Comparison of ENCODE assay signal across 26 cellular contexts in the genomic region with DNA sequence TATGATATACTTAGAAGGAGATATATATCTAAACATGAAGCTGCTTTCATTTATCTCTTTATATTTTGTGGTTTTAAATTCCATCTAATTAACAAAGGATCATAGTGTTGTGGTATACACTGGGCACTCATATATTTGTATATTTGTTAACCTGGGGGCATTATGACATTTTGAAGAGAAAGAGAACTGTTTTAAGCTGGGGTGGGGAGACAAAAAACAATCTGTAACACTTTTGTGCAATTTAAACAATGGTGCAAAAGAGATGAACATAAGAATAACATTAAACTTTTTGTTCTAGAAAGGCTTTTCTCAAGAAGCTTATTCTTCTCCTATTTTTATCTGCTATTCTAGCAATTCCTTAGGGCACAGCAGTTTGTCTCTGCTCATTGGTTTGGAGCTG.
"Had no signal": no experiment of that assay in that cellular context is flagged by ENCODE, and none has a peak within 500 bp of the region (broad histone marks: within the 10 kb centered on the region; RNA-seq: fewer than 3 reads in every experiment).

No MANE protein-coding gene starts in this region.

- H3K9me3 ChIP-seq: stomach, suprapubic skin, testis, thoracic aorta, thyroid gland, tibial nerve, transverse colon, upper lobe of left lung, upper lobe of right lung, uterus, vagina had no signal

- H3K27me3 ChIP-seq: stomach, suprapubic skin, testis, thyroid gland, tibial nerve, transverse colon, upper lobe of left lung, upper lobe of right lung, uterus, vagina had no signal

- DNase-seq: stimulated activated CD4-positive, alpha-beta T cell treated with anti-CD3 and anti-CD28 coated beads, Interleukin-2, amount 100 ng/mL, for 48 hours; stimulated activated CD4-positive, alpha-beta T cell treated with anti-CD3 and anti-CD28 coated beads, Interleukin-4, amount 100 ng/mL, for 1 hour; stimulated activated CD4-positive, alpha-beta T cell treated with anti-CD3 and anti-CD28 coated beads, Interleukin-4, amount 100 ng/mL, for 24 hours; stimulated activated CD4-positive, alpha-beta T cell treated with anti-CD3 and anti-CD28 coated beads, Interleukin-4, amount 100 ng/mL, for 4 hours; stimulated activated CD8-positive, alpha-beta memory T cell treated with anti-CD3 and anti-CD28 coated beads, Interleukin-4, amount 100 ng/mL, for 48 hours; stimulated activated naive B cell treated with anti-CD40 and anti-IgM and Interleukin-4, amounts not matched to agents 10 μg/mL and 1 μg/mL and 100 μg/mL, for 72 hours; stimulated activated naive CD4-positive, alpha-beta T cell; stimulated activated naive CD4-positive, alpha-beta T cell treated with Interleukin-2 at 50 U/mL for 16 hours; stimulated activated naive CD8-positive, alpha-beta T cell treated with anti-CD3 and anti-CD28 coated beads, Interleukin-15, amount 100 ng/mL, for 72 hours; stimulated activated naive CD8-positive, alpha-beta T cell treated with anti-CD3 and anti-CD28 coated beads, Interleukin-15, Interleukin-2, amounts not matched to agents 100 U/mL and 50 U/mL, for 24 hours; stomach; substantia nigra; testis; thyroid gland; transverse colon; trophoblast cell; upper lobe of left lung; upper lobe of right lung; uterus had no signal

- H3K36me3 ChIP-seq: stomach, suprapubic skin, thoracic aorta, thyroid gland, tibial nerve, transverse colon, upper lobe of left lung, upper lobe of right lung, vagina had no signal

- H3K27ac ChIP-seq: stomach, suprapubic skin, testis, thoracic aorta, thyroid gland, tibial nerve, transverse colon, upper lobe of left lung, upper lobe of right lung, uterus, vagina had no signal

- FAIRE-seq: urothelium cell line had no signal

- H3K4me3 ChIP-seq: stomach, suprapubic skin, testis, thoracic aorta, thyroid gland, tibial nerve, transverse colon, upper lobe of left lung, upper lobe of right lung, uterus, vagina had no signal

- H3K4me1 ChIP-seq: stomach, suprapubic skin, testis, thyroid gland, tibial nerve, transverse colon, upper lobe of left lung, upper lobe of right lung, uterus, vagina had no signal

- ATAC-seq: stimulated activated effector memory CD8-positive, alpha-beta T cell treated with anti-CD3 and anti-CD28 coated beads, Interleukin-12 subunit alpha, Interleukin-12 subunit beta, amount 100 ng/mL, for 72 hours; stimulated activated memory B cell treated with anti-CD40 and anti-IgM and Interleukin-4, amounts not matched to agents 10 μg/mL and 1 μg/mL and 100 μg/mL, for 72 hours; stimulated activated naive B cell treated with anti-CD40 and anti-IgM and Interleukin-4, amounts not matched to agents 10 μg/mL and 1 μg/mL and 100 μg/mL, for 72 hours; stimulated activated naive CD8-positive, alpha-beta T cell treated with anti-CD3 and anti-CD28 coated beads, Interleukin-15, amount 100 ng/mL, for 72 hours; stimulated activated naive CD8-positive, alpha-beta T cell treated with anti-CD3 and anti-CD28 coated beads, Interleukin-15, Interleukin-2, amounts not matched to agents 100 U/mL and 50 U/mL, for 24 hours; upper lobe of right lung had no signal
